Comparison of ENCODE assay signal across 8 cellular contexts in genomic region chr6:108896111-108896661, GRCh38. TPM values are rescaled to one million over a fixed set of nuclear protein-coding genes. Genes with fewer than 3 reads are reported as not detected.
DNase-seq lines count a peak whose midpoint lies in the region; ATAC-seq, FAIRE-seq and TF ChIP-seq lines count a peak whose summit lies in the region.

No MANE protein-coding gene starts in this region.

- DNase-seq in NCI-H460 (ENCODE audit: extremely low read depth, low read depth) (peak; percentile 27), osteoblast (ENCODE audit: insufficient read length, low spot score, missing footprints) (peak; percentile 81), ecto neural progenitor cell (ENCODE audit: low spot score) (no peak), GOT3 (lab: John Stamatoyannopoulos, UW) (no peak)
- DNase-seq in stimulated activated naive B cell treated with anti-CD40 and anti-IgM and Interleukin-4, amounts not matched to agents 10 μg/mL and 1 μg/mL and 100 μg/mL, for 72 hours, result no peak

- H3K27me3 Mint-ChIP-seq in stimulated activated naive B cell treated with anti-CD40 and anti-IgM and Interleukin-4, amounts not matched to agents 10 μg/mL and 1 μg/mL and 100 μg/mL, for 72 hours, result no peaks in the 10 kb centered on the region

- no peaks in the 10 kb centered on the region for H3K9me3 Mint-ChIP-seq in stimulated activated naive B cell treated with anti-CD40 and anti-IgM and Interleukin-4, amounts not matched to agents 10 μg/mL and 1 μg/mL and 100 μg/mL, for 72 hours

- peak overlapping the region; percentile 17 for H3K4me3 ChIP-seq in osteoblast (ENCODE audit: insufficient read depth, low read length)

- peaks cover 19% of the 10 kb centered on the region for H3K4me1 ChIP-seq in osteoblast (ENCODE audit: insufficient read depth, low read length)

- no peak overlapping the region for H2AFZ ChIP-seq in osteoblast (ENCODE audit: low read length)

- H3K36me3 Mint-ChIP-seq in stimulated activated naive B cell treated with anti-CD40 and anti-IgM and Interleukin-4, amounts not matched to agents 10 μg/mL and 1 μg/mL and 100 μg/mL, for 72 hours, result peaks cover 7% of the 10 kb centered on the region in 2 donors

- H3K9me3 ChIP-seq in osteoblast (ENCODE audit: low read depth, low read length), result no peaks in the 10 kb centered on the region

- no peak overlapping the region for H3K4me3 Mint-ChIP-seq in stimulated activated naive B cell treated with anti-CD40 and anti-IgM and Interleukin-4, amounts not matched to agents 10 μg/mL and 1 μg/mL and 100 μg/mL, for 72 hours

- no peak for TF ChIP-seq CTCF in osteoblast (IDR thresholded peaks at IDR 0.05; ENCODE audit: extremely low read depth, low read depth, low read length)

- no peaks in the 10 kb centered on the region for H3K36me3 ChIP-seq in osteoblast (ENCODE audit: insufficient read depth, low read length)

- H3K79me2 ChIP-seq in osteoblast (ENCODE audit: insufficient read depth, low read length), result no peaks in the 10 kb centered on the region

- H4K20me1 ChIP-seq in osteoblast (ENCODE audit: insufficient read depth, low read length), result no peaks in the 10 kb centered on the region

- FAIRE-seq in colon (lab: Jason Lieb, UNC), result peak; percentile 87

- peak; percentile 53 for ATAC-seq in GM18858 (IDR thresholded peaks at IDR 0.05; ENCODE audit: unreplicated experiment)
- no peak for ATAC-seq in stimulated activated naive B cell treated with anti-CD40 and anti-IgM and Interleukin-4, amounts not matched to agents 10 μg/mL and 1 μg/mL and 100 μg/mL, for 72 hours (replicated peaks)
- no peak for ATAC-seq in GM21528 (IDR thresholded peaks at IDR 0.05; ENCODE audit: low FRiP score, unreplicated experiment)

- peak overlapping the region; percentile 94 for H3K27ac ChIP-seq in osteoblast (ENCODE audit: low read depth, low read length)

- H3K4me2 ChIP-seq in osteoblast (ENCODE audit: insufficient read depth, low read length), result peak overlapping the region; percentile 75

- no peak overlapping the region for H3K27ac Mint-ChIP-seq in stimulated activated naive B cell treated with anti-CD40 and anti-IgM and Interleukin-4, amounts not matched to agents 10 μg/mL and 1 μg/mL and 100 μg/mL, for 72 hours

- H3K27me3 ChIP-seq in osteoblast (ENCODE audit: insufficient read depth, low read length), result no peaks in the 10 kb centered on the region

- H3K4me1 Mint-ChIP-seq in stimulated activated naive B cell treated with anti-CD40 and anti-IgM and Interleukin-4, amounts not matched to agents 10 μg/mL and 1 μg/mL and 100 μg/mL, for 72 hours, result peaks cover 13 to 26% of the 10 kb centered on the region in 2 donors

RNA-seq across cellular contexts. Expression of gene ARMC2, which starts 48.0 kb away (rescaled TPM):
- total RNA-seq in NCI-H460 (2014; rRNA removed; shearing (Covaris generic)), result 1.6 and 3.1 TPM in 2 replicates
- 3.7 and 5.4 TPM in 2 replicates for polyA plus RNA-seq in NCI-H460 (2014; cell fraction: nucleus; rRNA removed)
- total RNA-seq in osteoblast, result 1.4 and 2.7 TPM in 2 replicates

Comparison
In these comparisons a context has a peak if more than half of its experiments do, and no peak if none do; other contexts are left out.
1. DNase-seq: peak in NCI-H460 (single experiment) and osteoblast (single experiment); none in stimulated activated naive B cell treated with anti-CD40 and anti-IgM and Interleukin-4, amounts not matched to agents 10 μg/mL and 1 μg/mL and 100 μg/mL, for 72 hours (single experiment), ecto neural progenitor cell (single experiment) and GOT3 (single experiment).